In the genomic region with DNA sequence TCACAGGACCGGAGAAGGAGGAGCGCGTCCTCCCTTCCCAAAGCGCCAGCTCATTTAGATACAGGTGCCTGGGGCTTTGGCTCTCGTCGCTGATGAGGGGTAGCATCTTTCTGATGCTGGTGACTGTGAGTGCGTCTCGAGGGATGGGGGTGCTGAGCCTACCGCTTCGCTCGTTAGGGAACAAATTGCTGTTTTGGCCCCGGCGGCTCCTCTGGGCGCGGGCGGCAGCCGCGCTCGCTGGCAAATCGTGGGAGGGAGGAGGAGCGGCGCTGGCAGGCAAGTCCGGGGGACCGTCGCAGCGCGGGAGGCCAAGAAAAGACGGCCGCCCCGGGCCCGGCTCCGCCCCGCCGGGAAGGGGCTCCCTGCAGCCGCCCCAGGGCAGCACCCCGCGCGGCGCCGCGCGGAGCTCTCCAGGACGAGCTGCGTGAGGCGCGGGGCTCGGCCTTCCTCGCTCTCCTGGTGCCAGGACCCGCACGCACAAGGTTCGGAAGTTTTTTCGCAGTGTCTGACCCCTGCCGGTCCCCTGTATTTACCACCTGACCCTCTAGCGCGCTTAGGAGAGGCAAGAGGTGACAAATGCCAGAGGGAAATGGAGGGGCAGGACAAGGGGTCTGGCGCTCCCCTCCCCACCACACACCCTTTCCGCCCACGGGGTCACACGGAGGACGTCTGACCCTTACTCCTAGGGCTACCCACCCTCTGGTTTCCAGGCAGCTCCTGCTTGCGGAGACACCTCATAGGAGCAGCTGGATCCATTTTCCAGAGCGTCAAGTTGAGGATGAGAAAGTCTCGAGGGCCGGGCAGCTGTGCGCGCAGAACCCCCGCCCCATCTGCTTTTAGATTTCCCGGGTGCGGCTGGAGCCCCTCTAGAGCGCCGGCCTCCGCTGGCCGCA, we compare ENCODE assay signal across 9 cellular contexts. TPM values are rescaled to one million over a fixed set of nuclear protein-coding genes. Genes with fewer than 3 reads are reported as not detected.
DNase-seq lines count a peak whose midpoint lies in the region; ATAC-seq, FAIRE-seq and TF ChIP-seq lines count a peak whose summit lies in the region.
"Had no signal": no experiment of that assay in that cellular context is flagged by ENCODE, and none has a peak within 500 bp of the region (broad histone marks: within the 10 kb centered on the region; RNA-seq: fewer than 3 reads in every experiment).

No MANE protein-coding gene starts in this region.

- no peak overlapping the region for H3K9ac ChIP-seq in OCI-LY3 (ENCODE audit: low read length)
- H3K9ac ChIP-seq in GM12878 (ENCODE audit: control insufficient read depth, insufficient read depth, low read length) = no peak overlapping the region

- RAD21 ChIA-PET in GM12878 (lab: Charles Lee; ENCODE audit: unreplicated experiment) = interaction anchor here (1.2 kb wide), 2 partner anchors 10 to 43 kb away, joined by 3 to 5 read pairs; no protein-coding TSS in a partner anchor

- POLR2A ChIA-PET in GM12878 (lab: Charles Lee) = interaction anchor here (0.5 to 1.1 kb wide), 2 partner anchors 55 to 110 kb away, joined by 3 to 6 read pairs; no protein-coding TSS in a partner anchor

- TF ChIP-seq CTCF in OCI-LY3 (IDR thresholded peaks at IDR 0.05; ENCODE audit: low read depth, low read length) (no peak), GM12878 (IDR thresholded peaks at IDR 0.05 in 2 of 3, conservative IDR thresholded peaks at IDR 0.05 in 1 of 3; ENCODE audit: control insufficient read depth in 2 of 3, extremely low read depth in 1 of 3, insufficient read depth in 1 of 3, low read depth in 3 of 3, low read length in 3 of 3) (no peak)

- no peak for TF ChIP-seq EP300 in GM12878 (IDR thresholded peaks at IDR 0.05; ENCODE audit: borderline replicate concordance in 1 of 2, control insufficient read depth in 1 of 2, low read depth in 2 of 2, low read length in 2 of 2)

- H3K9me3 ChIP-seq in OCI-LY3 (ENCODE audit: insufficient read depth, low read length) (no peaks in the 10 kb centered on the region), GM12878 (replicated peaks; ENCODE audit: control insufficient read depth, insufficient read depth, low read length) (no peaks in the 10 kb centered on the region)

- CTCF ChIA-PET in GM12878 (lab: Yijun Ruan, JAX) = interaction anchor here (1.0 to 1.4 kb wide), 3 partner anchors 43 to 189 kb away, joined by 3 to 5 read pairs (median 5); no protein-coding TSS in a partner anchor

- no peaks in the 10 kb centered on the region for H3K79me2 ChIP-seq in OCI-LY3 (ENCODE audit: low read length)
- H3K79me2 ChIP-seq in GM12878 (ENCODE audit: control insufficient read depth, insufficient read depth, low read length) = no peaks in the 10 kb centered on the region

- no peak for TF ChIP-seq RAD21 in GM12878 (IDR thresholded peaks at IDR 0.05; ENCODE audit: insufficient read depth, low read depth, low read length)

- no peak for TF ChIP-seq POLR2A in GM12878 (IDR thresholded peaks at IDR 0.05; ENCODE audit: low read depth, low read length)

- H3K27me3 ChIP-seq in OCI-LY3 (ENCODE audit: low read depth, low read length) (peaks cover 14% of the 10 kb centered on the region), GM12878 (replicated peaks in 1 of 2; ENCODE audit: control insufficient read depth in 2 of 2, insufficient read depth in 2 of 2, low read length in 1 of 2) (peaks cover 13 to 21% of the 10 kb centered on the region in 2 experiments)

- H3K4me3 ChIP-seq in OCI-LY3 (ENCODE audit: low read length) = peak overlapping the region; percentile 72
- H3K4me3 ChIP-seq in GM12878 = peak overlapping the region; percentile 60; the same call in 1 of the 2 replicates

- in situ Hi-C loops in GM12878 (cut with MboI) = no loop called here

- ATAC-seq in GM12878 (peak; percentile 29), left colon (peak; percentile 32), HG03457 (IDR thresholded peaks at IDR 0.05; ENCODE audit: unreplicated experiment) (no peak), HG03139 (IDR thresholded peaks at IDR 0.05; ENCODE audit: unreplicated experiment) (no peak)

- H3K4me1 ChIP-seq in OCI-LY3 (ENCODE audit: low read length) = peaks cover 15% of the 10 kb centered on the region; the same call in 1 of the 2 replicates
- H3K4me1 ChIP-seq in GM12878 (ENCODE audit: control insufficient read depth, insufficient read depth, low read length) = peaks cover 14% of the 10 kb centered on the region

- SMC1A ChIA-PET in GM12878 (lab: Charles Lee; ENCODE audit: uncharacterized antibody, unreplicated experiment) = interaction anchor here (1.0 to 1.3 kb wide), 2 partner anchors 179 to 180 kb away, joined by 4 to 5 read pairs; no protein-coding TSS in a partner anchor

- H3K27ac ChIP-seq in OCI-LY3 (ENCODE audit: low read length) (no peak overlapping the region), GM12878 (ENCODE audit: control insufficient read depth, insufficient read depth) (no peak overlapping the region)
- H3K27ac ChIP-seq: C4-2B had no signal

- BruUV-seq in GM12878 (replicated peaks; lab: Mats Ljungman, UMichigan) = no TSS peak

- no peaks in the 10 kb centered on the region for H4K20me1 ChIP-seq in OCI-LY3 (ENCODE audit: insufficient read depth, low read length)
- H4K20me1 ChIP-seq in GM12878 (ENCODE audit: control insufficient read depth, insufficient read depth) = no peaks in the 10 kb centered on the region; the same call in 1 of the 2 replicates

- H2AFZ ChIP-seq in OCI-LY3 (ENCODE audit: low read depth, low read length) (peak overlapping the region; percentile 42; the same call in 1 of the 2 replicates), GM12878 (ENCODE audit: control insufficient read depth, low read depth, low read length) (peak overlapping the region; percentile 51; the same call in 1 of the 2 replicates)

- FAIRE-seq in GM12878 (lab: Jason Lieb, UNC) = peak; percentile 54

- DNase-seq in NCI-H1417 (lab: John Stamatoyannopoulos, UW) (peak; percentile 70 to 79 (median 78)), NCI-H1417 treated with DMSO at 0.1 percent for 48 hours (lab: John Stamatoyannopoulos, UW) (no peak), GM12878 (ENCODE audit: low read depth, low spot score) (no peak), left colon (peak in 1 of 2 donors; percentile 25)
- peak; percentile 34 to 59 for DNase-seq in stimulated activated CD4-positive, alpha-beta T cell treated with anti-CD3 and anti-CD28 coated beads, Interleukin-4, amount 100 ng/mL, for 4 hours

- peak overlapping the region; percentile 81 for H3K4me2 ChIP-seq in OCI-LY3 (ENCODE audit: low read length)
- peak overlapping the region; percentile 96 for H3K4me2 ChIP-seq in GM12878 (ENCODE audit: control insufficient read depth, insufficient read depth)

- intact Hi-C loops in GM12878 (cut with micrococcal nuclease; ENCODE audit: unreplicated experiment) (no loop called here), left colon (cut with DNase I, micrococcal nuclease) (no loop called here)

- 2% methylated on average over 69 of the region's 73 CpGs for WGBS in GM12878 (ENCODE audit: insufficient coverage, insufficient replicate concordance, low lambda C conversion rate, missing lambda C conversion rate)

- no peaks in the 10 kb centered on the region for H3K36me3 ChIP-seq in OCI-LY3 (replicated peaks; ENCODE audit: low read depth, low read length)
- no peaks in the 10 kb centered on the region for H3K36me3 ChIP-seq in GM12878 (ENCODE audit: control insufficient read depth in 2 of 2, insufficient read depth in 2 of 2, low read length in 1 of 2)

TF ChIP-seq in GM12878, 131 proteins besides CTCF, POLR2A, EP300 and RAD21 (continues in another document):
- TF ChIP-seq CBX5 (IDR thresholded peaks at IDR 0.05; ENCODE audit: low read depth) (no peak), EZH2 (IDR thresholded peaks at IDR 0.05; ENCODE audit: borderline replicate concordance, control insufficient read depth, low read depth, low read length) (0 out of 2 replicates have a peak, but pooled peaks have one; percentile 63)
- TF ChIP-seq, protein P1, sequence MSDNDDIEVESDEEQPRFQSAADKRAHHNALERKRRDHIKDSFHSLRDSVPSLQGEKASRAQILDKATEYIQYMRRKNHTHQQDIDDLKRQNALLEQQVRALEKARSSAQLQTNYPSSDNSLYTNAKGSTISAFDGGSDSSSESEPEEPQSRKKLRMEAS (IDR thresholded peaks at IDR 0.05; ENCODE audit: low read depth, low read length) = no peak

RNA-seq across cellular contexts. Expression of a gene that starts 0.9 kb away (rescaled TPM):
- total RNA-seq in GM12878 (2013; cell fraction: nucleolus; rRNA removed) = 0.20 and 0.27 TPM in 2 replicates
- 0.11 and 0.45 TPM in 2 replicates for total RNA-seq in GM12878 (2014; rRNA removed)
- total RNA-seq in GM12878 (2014; rRNA removed; fragmentation: Illumina TruSeq; extraction: Trizol) = 0.05 TPM in 1 of 2 replicates, not detected in the other
- total RNA-seq in GM12878 (2021) = 0.08 and 0.29 TPM in 2 replicates
- polyA plus RNA-seq in GM12878 (2011; ENCODE audit: low read depth) = 0.09 TPM
- polyA plus RNA-seq in GM12878 (2011; rRNA removed) = 0.03 TPM in 1 of 2 replicates, not detected in the other
- polyA plus RNA-seq in GM12878 (2011; cell fraction: cytosol; rRNA removed) = 0.06 and 0.07 TPM in 2 replicates
- 0.19 and 0.25 TPM in 2 replicates for polyA plus RNA-seq in GM12878 (2011; cell fraction: nucleus; rRNA removed)
- polyA plus RNA-seq in GM12878 (2012) = 0.32 and 0.77 TPM in 2 replicates
- 0.04 TPM in 1 of 2 replicates, not detected in the other for polyA plus RNA-seq in GM12878 (2014; fragmentation: Illumina TruSeq; extraction: Trizol)
- not detected for polyA plus RNA-seq in GM12878 (2014; fragmentation: Nextera tagmentation; extraction: Ambion mirVana)
- polyA plus RNA-seq in GM12878 (2014; rRNA removed) = 0.26 and 0.49 TPM in 2 replicates
- polyA plus RNA-seq in GM12878 (2016; fragmentation: Nextera tagmentation; extraction: Ambion mirVana) = not detected
- not detected in 2 replicates for polyA minus RNA-seq in GM12878 (2011; rRNA and poly(A)+ RNA removed)
- polyA minus RNA-seq in GM12878 (2011; cell fraction: cytosol; rRNA and poly(A)+ RNA removed) = not detected in 2 replicates
- polyA minus RNA-seq in GM12878 (2011; cell fraction: nucleus; rRNA and poly(A)+ RNA removed) = not detected in 2 replicates
- total RNA-seq in left colon = under 1 TPM in 1 of 2 donors, not detected in 1; 0.14 TPM

RNA-seq across cellular contexts. Expression of a gene that starts 30.0 kb away (rescaled TPM):
- total RNA-seq in GM12878 (2013; cell fraction: nucleolus; rRNA removed) = 43.5 and 50.3 TPM in 2 replicates
- total RNA-seq in GM12878 (2014; rRNA removed) (59.2 and 62.7 TPM in 2 replicates), GM12878 (2014; rRNA removed; fragmentation: Illumina TruSeq; extraction: Trizol) (45.3 and 49.5 TPM in 2 replicates), GM12878 (2021) (63.0 and 67.9 TPM in 2 replicates), left colon (10 to 100 TPM; 62.3 to 66.1 TPM)
- 22.4 TPM for polyA plus RNA-seq in GM12878 (2011; ENCODE audit: low read depth)
- polyA plus RNA-seq in GM12878 (2011; rRNA removed) (26.1 and 44.8 TPM in 2 replicates), GM12878 (2014; fragmentation: Illumina TruSeq; extraction: Trizol) (17.2 and 46.9 TPM in 2 replicates), GM12878 (2014; fragmentation: Nextera tagmentation; extraction: Ambion mirVana) (10 to 100 TPM; 34.3 to 52.4 TPM), GM12878 (2014; rRNA removed) (76.7 and 78.4 TPM in 2 replicates), GM12878 (2016; fragmentation: Nextera tagmentation; extraction: Ambion mirVana) (10 to 100 TPM; 75.2 to 82.8 TPM)
- polyA plus RNA-seq in GM12878 (2011; cell fraction: cytosol; rRNA removed) = 64.1 and 90.2 TPM in 2 replicates
- polyA plus RNA-seq in GM12878 (2011; cell fraction: nucleus; rRNA removed) = 176 and 191 TPM in 2 replicates
- polyA plus RNA-seq in GM12878 (2012) = 33.5 and 39.6 TPM in 2 replicates
- polyA minus RNA-seq in GM12878 (2011; rRNA and poly(A)+ RNA removed) = 41.4 and 60.1 TPM in 2 replicates
- 14.2 and 18.6 TPM in 2 replicates for polyA minus RNA-seq in GM12878 (2011; cell fraction: cytosol; rRNA and poly(A)+ RNA removed)
- polyA minus RNA-seq in GM12878 (2011; cell fraction: nucleus; rRNA and poly(A)+ RNA removed) = 25.0 and 43.7 TPM in 2 replicates

Comparison
In these comparisons a context has a peak if more than half of its experiments do, and no peak if none do; other contexts are left out.
1. DNase-seq: peak in NCI-H1417 (3 of 3) and stimulated activated CD4-positive, alpha-beta T cell treated with anti-CD3 and anti-CD28 coated beads, Interleukin-4, amount 100 ng/mL, for 4 hours (2 of 2); none in NCI-H1417 treated with DMSO at 0.1 percent for 48 hours (single experiment) and GM12878 (single experiment).
2. ATAC-seq: peak in GM12878 (single experiment) and left colon (single experiment); none in HG03457 (single experiment) and HG03139 (single experiment).